In the genomic region with DNA sequence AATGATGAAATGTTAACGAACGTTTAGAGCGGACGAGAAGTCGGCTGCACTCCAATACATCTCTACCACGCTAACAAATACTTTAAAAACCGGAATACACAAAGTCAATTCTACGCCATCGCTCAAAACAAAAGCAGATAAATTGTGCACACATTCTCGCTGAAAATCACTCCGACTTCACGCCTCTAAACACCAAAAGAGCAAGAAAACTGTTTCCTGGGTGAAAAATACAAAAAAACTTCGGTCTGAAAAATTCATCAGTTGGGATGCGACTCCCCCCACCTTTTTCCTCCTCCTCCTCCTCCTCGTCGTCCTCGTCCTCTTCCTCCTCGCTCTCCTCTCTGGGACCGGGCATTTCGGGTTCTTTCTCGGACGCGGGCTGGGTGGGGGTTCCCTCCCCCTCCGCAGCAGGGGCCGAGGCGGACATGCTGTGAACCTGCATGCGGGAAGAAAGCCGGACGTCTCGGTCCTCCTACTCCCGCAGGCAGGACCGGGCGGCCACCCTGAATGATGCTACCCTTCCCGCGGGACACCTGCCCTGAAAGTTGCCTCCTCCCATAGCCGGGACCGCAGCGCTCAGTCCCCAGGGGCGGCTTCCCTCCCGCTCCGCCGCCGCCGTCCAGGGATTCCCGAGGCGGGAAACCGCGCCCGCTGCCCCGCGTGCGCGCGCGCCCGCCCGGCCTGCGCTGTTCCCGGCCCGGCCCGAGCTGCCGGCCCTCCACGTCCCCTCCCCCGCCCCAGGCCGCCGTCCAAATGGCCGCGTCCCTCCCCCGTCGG, we compare ENCODE assay signal across 8 cellular contexts. TPM values are rescaled to one million over a fixed set of nuclear protein-coding genes. Genes with fewer than 3 reads are reported as not detected.
DNase-seq lines count a peak whose midpoint lies in the region; ATAC-seq, FAIRE-seq and TF ChIP-seq lines count a peak whose summit lies in the region.

No MANE protein-coding gene starts in this region.

- no peaks in the 10 kb centered on the region for H3K27me3 Mint-ChIP-seq in WTC11 (ENCODE audit: low read depth)
- H3K27me3 Mint-ChIP-seq in stimulated activated memory B cell treated with anti-CD40 and anti-IgM and Interleukin-4, amounts not matched to agents 10 μg/mL and 1 μg/mL and 100 μg/mL, for 72 hours = no peaks in the 10 kb centered on the region

- H3K27me3 ChIP-seq in ectodermal cell (ENCODE audit: control insufficient read depth, insufficient read depth, low read length, poor library complexity, severe bottlenecking) (no peaks in the 10 kb centered on the region), lower lobe of right lung (ENCODE audit: low read depth) (no peaks in the 10 kb centered on the region)

- TF ChIP-seq CTCF in WTC11 (IDR thresholded peaks at IDR 0.05) (no peak), lower lobe of right lung (IDR thresholded peaks at IDR 0.05) (no peak), D721Med (IDR thresholded peaks at IDR 0.05; ENCODE audit: insufficient read depth, missing control alignments) (no peak)

- DNase-seq in EL (peak; percentile 68), KG1 (lab: John Stamatoyannopoulos, UW) (peak; percentile 22), WTC11 (ENCODE audit: low spot score) (no peak), lower lobe of right lung (peak; percentile 74), D721Med (ENCODE audit: insufficient read length, low spot score) (no peak)

- no peak for FAIRE-seq in D721Med (lab: Jason Lieb, UNC)

- peaks cover 32% of the 10 kb centered on the region for H3K36me3 Mint-ChIP-seq in WTC11
- H3K36me3 Mint-ChIP-seq in stimulated activated memory B cell treated with anti-CD40 and anti-IgM and Interleukin-4, amounts not matched to agents 10 μg/mL and 1 μg/mL and 100 μg/mL, for 72 hours = no peaks in the 10 kb centered on the region

- no peaks in the 10 kb centered on the region for H3K9me3 Mint-ChIP-seq in WTC11
- H3K9me3 Mint-ChIP-seq in stimulated activated memory B cell treated with anti-CD40 and anti-IgM and Interleukin-4, amounts not matched to agents 10 μg/mL and 1 μg/mL and 100 μg/mL, for 72 hours = no peaks in the 10 kb centered on the region

- CTCF ChIA-PET in WTC11 (lab: Charles Lee) = interaction anchor here (0.9 to 1.4 kb wide), 3 partner anchors 14 to 124 kb away, joined by 3 to 6 read pairs (median 3); a partner anchor contains a TSS

- POLR2A ChIA-PET in WTC11 (lab: Charles Lee) = no interaction called here

- peak overlapping the region; percentile 97 for H3K27ac Mint-ChIP-seq in WTC11
- peak overlapping the region; percentile 93 for H3K27ac Mint-ChIP-seq in stimulated activated memory B cell treated with anti-CD40 and anti-IgM and Interleukin-4, amounts not matched to agents 10 μg/mL and 1 μg/mL and 100 μg/mL, for 72 hours

- H3K4me3 ChIP-seq in ectodermal cell (ENCODE audit: insufficient read depth, low read depth, low read length) (peak overlapping the region; percentile 69), lower lobe of right lung (peak overlapping the region; percentile 92)

- H3K4me1 Mint-ChIP-seq in WTC11 = peaks cover 47% of the 10 kb centered on the region
- peaks cover 45% of the 10 kb centered on the region for H3K4me1 Mint-ChIP-seq in stimulated activated memory B cell treated with anti-CD40 and anti-IgM and Interleukin-4, amounts not matched to agents 10 μg/mL and 1 μg/mL and 100 μg/mL, for 72 hours

- intact Hi-C loops in lower lobe of right lung (cut with DNase I) = no loop called here

- peaks cover 14% of the 10 kb centered on the region for H3K4me1 ChIP-seq in ectodermal cell (ENCODE audit: control insufficient read depth, insufficient read depth, low read length)
- H3K4me1 ChIP-seq in lower lobe of right lung = peaks cover 45% of the 10 kb centered on the region

- ATAC-seq in GM21619 (IDR thresholded peaks at IDR 0.05; ENCODE audit: unreplicated experiment) = peak; percentile 22
- ATAC-seq in WTC11 = peak; percentile 40
- peak; percentile 90 to 93 for ATAC-seq in lower lobe of right lung
- peak; percentile 53 for ATAC-seq in stimulated activated memory B cell treated with anti-CD40 and anti-IgM and Interleukin-4, amounts not matched to agents 10 μg/mL and 1 μg/mL and 100 μg/mL, for 72 hours

- no peaks in the 10 kb centered on the region for H3K36me3 ChIP-seq in ectodermal cell (ENCODE audit: control insufficient read depth, insufficient read depth, low read length)
- no peaks in the 10 kb centered on the region for H3K36me3 ChIP-seq in lower lobe of right lung

- peak overlapping the region; percentile 93 for H3K27ac ChIP-seq in ectodermal cell (ENCODE audit: insufficient read depth, low read depth, low read length, poor library complexity, severe bottlenecking)
- H3K27ac ChIP-seq in lower lobe of right lung = peak overlapping the region; percentile 93

- 0% methylated on average over 70 of the region's 70 CpGs for WGBS in ectodermal cell, 2 experiments

- H3K9me3 ChIP-seq in ectodermal cell (ENCODE audit: control insufficient read depth, low read length) (no peaks in the 10 kb centered on the region), lower lobe of right lung (no peaks in the 10 kb centered on the region)

- H3K4me3 Mint-ChIP-seq in WTC11 = peak overlapping the region; percentile 94
- peak overlapping the region; percentile 95 for H3K4me3 Mint-ChIP-seq in stimulated activated memory B cell treated with anti-CD40 and anti-IgM and Interleukin-4, amounts not matched to agents 10 μg/mL and 1 μg/mL and 100 μg/mL, for 72 hours

TF ChIP-seq in WTC11, 78 proteins besides CTCF, POLR2A, EP300 and RAD21 (continues in another document):
- TF ChIP-seq KAT7 (CRISPR knock-in tag; IDR thresholded peaks at IDR 0.05; ENCODE audit: borderline replicate concordance) (peak; percentile 68; the same call in 1 of the 2 replicates), ZNF263 (CRISPR knock-in tag; IDR thresholded peaks at IDR 0.05; ENCODE audit: low read depth) (peak; percentile 40; the same call in 1 of the 2 replicates), NR2C2 (CRISPR knock-in tag; IDR thresholded peaks at IDR 0.05) (no peak), ZNF423 (CRISPR knock-in tag; IDR thresholded peaks at IDR 0.05) (peak; percentile 46), JAZF1 (CRISPR knock-in tag; IDR thresholded peaks at IDR 0.05) (no peak), GTF2I (CRISPR knock-in tag; conservative IDR thresholded peaks at IDR 0.05) (no peak), PRRX2 (CRISPR knock-in tag; IDR thresholded peaks at IDR 0.05) (no peak)
- TF ChIP-seq, protein P1, sequence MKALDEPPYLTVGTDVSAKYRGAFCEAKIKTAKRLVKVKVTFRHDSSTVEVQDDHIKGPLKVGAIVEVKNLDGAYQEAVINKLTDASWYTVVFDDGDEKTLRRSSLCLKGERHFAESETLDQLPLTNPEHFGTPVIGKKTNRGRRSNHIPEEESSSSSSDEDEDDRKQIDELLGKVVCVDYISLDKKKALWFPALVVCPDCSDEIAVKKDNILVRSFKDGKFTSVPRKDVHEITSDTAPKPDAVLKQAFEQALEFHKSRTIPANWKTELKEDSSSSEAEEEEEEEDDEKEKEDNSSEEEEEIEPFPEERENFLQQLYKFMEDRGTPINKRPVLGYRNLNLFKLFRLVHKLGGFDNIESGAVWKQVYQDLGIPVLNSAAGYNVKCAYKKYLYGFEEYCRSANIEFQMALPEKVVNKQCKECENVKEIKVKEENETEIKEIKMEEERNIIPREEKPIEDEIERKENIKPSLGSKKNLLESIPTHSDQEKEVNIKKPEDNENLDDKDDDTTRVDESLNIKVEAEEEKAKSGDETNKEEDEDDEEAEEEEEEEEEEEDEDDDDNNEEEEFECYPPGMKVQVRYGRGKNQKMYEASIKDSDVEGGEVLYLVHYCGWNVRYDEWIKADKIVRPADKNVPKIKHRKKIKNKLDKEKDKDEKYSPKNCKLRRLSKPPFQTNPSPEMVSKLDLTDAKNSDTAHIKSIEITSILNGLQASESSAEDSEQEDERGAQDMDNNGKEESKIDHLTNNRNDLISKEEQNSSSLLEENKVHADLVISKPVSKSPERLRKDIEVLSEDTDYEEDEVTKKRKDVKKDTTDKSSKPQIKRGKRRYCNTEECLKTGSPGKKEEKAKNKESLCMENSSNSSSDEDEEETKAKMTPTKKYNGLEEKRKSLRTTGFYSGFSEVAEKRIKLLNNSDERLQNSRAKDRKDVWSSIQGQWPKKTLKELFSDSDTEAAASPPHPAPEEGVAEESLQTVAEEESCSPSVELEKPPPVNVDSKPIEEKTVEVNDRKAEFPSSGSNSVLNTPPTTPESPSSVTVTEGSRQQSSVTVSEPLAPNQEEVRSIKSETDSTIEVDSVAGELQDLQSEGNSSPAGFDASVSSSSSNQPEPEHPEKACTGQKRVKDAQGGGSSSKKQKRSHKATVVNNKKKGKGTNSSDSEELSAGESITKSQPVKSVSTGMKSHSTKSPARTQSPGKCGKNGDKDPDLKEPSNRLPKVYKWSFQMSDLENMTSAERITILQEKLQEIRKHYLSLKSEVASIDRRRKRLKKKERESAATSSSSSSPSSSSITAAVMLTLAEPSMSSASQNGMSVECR (CRISPR knock-in tag; IDR thresholded peaks at IDR 0.05; ENCODE audit: borderline replicate concordance) = no peak
- TF ChIP-seq, protein P2, sequence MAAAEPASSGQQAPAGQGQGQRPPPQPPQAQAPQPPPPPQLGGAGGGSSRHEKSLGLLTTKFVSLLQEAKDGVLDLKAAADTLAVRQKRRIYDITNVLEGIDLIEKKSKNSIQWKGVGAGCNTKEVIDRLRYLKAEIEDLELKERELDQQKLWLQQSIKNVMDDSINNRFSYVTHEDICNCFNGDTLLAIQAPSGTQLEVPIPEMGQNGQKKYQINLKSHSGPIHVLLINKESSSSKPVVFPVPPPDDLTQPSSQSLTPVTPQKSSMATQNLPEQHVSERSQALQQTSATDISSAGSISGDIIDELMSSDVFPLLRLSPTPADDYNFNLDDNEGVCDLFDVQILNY (CRISPR knock-in tag; IDR thresholded peaks at IDR 0.05) = no peak
- TF ChIP-seq, protein P3, sequence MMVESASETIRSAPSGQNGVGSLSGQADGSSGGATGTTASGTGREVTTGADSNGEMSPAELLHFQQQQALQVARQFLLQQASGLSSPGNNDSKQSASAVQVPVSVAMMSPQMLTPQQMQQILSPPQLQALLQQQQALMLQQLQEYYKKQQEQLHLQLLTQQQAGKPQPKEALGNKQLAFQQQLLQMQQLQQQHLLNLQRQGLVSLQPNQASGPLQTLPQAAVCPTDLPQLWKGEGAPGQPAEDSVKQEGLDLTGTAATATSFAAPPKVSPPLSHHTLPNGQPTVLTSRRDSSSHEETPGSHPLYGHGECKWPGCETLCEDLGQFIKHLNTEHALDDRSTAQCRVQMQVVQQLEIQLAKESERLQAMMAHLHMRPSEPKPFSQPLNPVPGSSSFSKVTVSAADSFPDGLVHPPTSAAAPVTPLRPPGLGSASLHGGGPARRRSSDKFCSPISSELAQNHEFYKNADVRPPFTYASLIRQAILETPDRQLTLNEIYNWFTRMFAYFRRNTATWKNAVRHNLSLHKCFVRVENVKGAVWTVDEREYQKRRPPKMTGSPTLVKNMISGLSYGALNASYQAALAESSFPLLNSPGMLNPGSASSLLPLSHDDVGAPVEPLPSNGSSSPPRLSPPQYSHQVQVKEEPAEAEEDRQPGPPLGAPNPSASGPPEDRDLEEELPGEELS (CRISPR knock-in tag; IDR thresholded peaks at IDR 0.05) = 0 out of 2 replicates have a peak, but pooled peaks have one; percentile 4

RNA-seq across cellular contexts. Expression of a gene that starts 0.6 kb away (rescaled TPM):
- total RNA-seq in WTC11 (2021) (180 to 204 TPM (median 194 TPM) in 3 replicates), lower lobe of right lung (78.5 TPM)
- polyA plus RNA-seq in ectodermal cell (2013, experiment 1 of 4) = 255 TPM
- 240 TPM for polyA plus RNA-seq in ectodermal cell (2013, experiment 2 of 4)
- polyA plus RNA-seq in ectodermal cell (2013, experiment 3 of 4) = 230 TPM
- polyA plus RNA-seq in ectodermal cell (2013, experiment 4 of 4) = 230 TPM

Comparison
In these comparisons a context has a peak if more than half of its experiments do, and no peak if none do; other contexts are left out.
1. DNase-seq: peak in EL (single experiment), KG1 (single experiment) and lower lobe of right lung (single experiment); none in WTC11 (single experiment) and D721Med (single experiment).
2. ATAC-seq: peak in every context shown above with its lines; median percentile 92 in lower lobe of right lung; 53 in stimulated activated memory B cell treated with anti-CD40 and anti-IgM and Interleukin-4, amounts not matched to agents 10 μg/mL and 1 μg/mL and 100 μg/mL, for 72 hours; 40 in WTC11; 22 in GM21619.